ENCODE assay signal across 12 cellular contexts in genomic region chr16:77531741-77532140, GRCh38.
DNase-seq lines count a peak whose midpoint lies in the region; ATAC-seq and TF ChIP-seq lines count a peak whose summit lies in the region.
"Had no signal": no experiment of that assay in that cellular context is flagged by ENCODE, and none has a peak within 500 bp of the region (broad histone marks: within the 10 kb centered on the region; RNA-seq: fewer than 3 reads in every experiment).

No MANE protein-coding gene starts in this region.

- H4K20me1 ChIP-seq in SK-N-SH (ENCODE audit: insufficient read depth): no peaks in the 10 kb centered on the region
- H4K20me1 ChIP-seq: BLaER1 treated with 17β-estradiol and CSF1 and Interleukin-3, amounts not matched to agents 10 nM and 100 nM had no signal

- no peak overlapping the region for H3K27ac ChIP-seq in HEK293 (ENCODE audit: extremely low read depth, low read depth, low read length)
- H3K27ac ChIP-seq in SK-N-SH (ENCODE audit: low read depth in 2 of 2, low read length in 1 of 2): no peak overlapping the region
- no peak overlapping the region for H3K27ac ChIP-seq in mesendoderm (ENCODE audit: low read depth, low read length)
- H3K27ac ChIP-seq: BLaER1 treated with 17β-estradiol and CSF1 and Interleukin-3, amounts not matched to agents 10 nM and 100 nM; ovary had no signal

- no peaks in the 10 kb centered on the region for H3K79me1 ChIP-seq in mesendoderm (ENCODE audit: low read length)

- H2BK5ac ChIP-seq in mesendoderm (ENCODE audit: low read length): no peak overlapping the region

- H4K8ac ChIP-seq in mesendoderm (ENCODE audit: low read depth, low read length): no peak overlapping the region

- no peak for TF ChIP-seq RAD21 in SK-N-SH (IDR thresholded peaks at IDR 0.05; ENCODE audit: low read length)

- no peaks in the 10 kb centered on the region for H3K36me3 ChIP-seq in HEK293 (ENCODE audit: control insufficient read depth in 2 of 2, insufficient read depth in 1 of 2, low read length in 2 of 2)
- no peaks in the 10 kb centered on the region for H3K36me3 ChIP-seq in SK-N-SH (replicated peaks in 1 of 2; ENCODE audit: control insufficient read depth in 1 of 2, insufficient read depth in 2 of 2, low read length in 1 of 2)
- no peaks in the 10 kb centered on the region for H3K36me3 ChIP-seq in mesendoderm (ENCODE audit: control insufficient read depth, insufficient read depth, low read length)
- H3K36me3 ChIP-seq: BLaER1 treated with 17β-estradiol and CSF1 and Interleukin-3, amounts not matched to agents 10 nM and 100 nM; ovary had no signal

- no peak overlapping the region for H3K56ac ChIP-seq in mesendoderm (ENCODE audit: low read length)

- H2AFZ ChIP-seq in SK-N-SH (ENCODE audit: low read depth): no peak overlapping the region

- no peak overlapping the region for H3K27ac Mint-ChIP-seq in activated naive CD4-positive, alpha-beta T cell treated with anti-CD3 and anti-CD28 coated beads, Interleukin-2, amount 10 ng/mL, durations not matched to agents 7 days and 5 days
- H3K27ac Mint-ChIP-seq: activated CD4-positive, alpha-beta memory T cell treated with anti-CD3 and anti-CD28 coated beads, Interleukin-2, amount 10 ng/mL, durations not matched to agents 7 days and 5 days had no signal

- H3K9me2 ChIP-seq in SK-N-SH: no peaks in the 10 kb centered on the region

- H3K23ac ChIP-seq in mesendoderm (ENCODE audit: low read length): no peak overlapping the region

- H3K9ac ChIP-seq in SK-N-SH (no peak overlapping the region), mesendoderm (ENCODE audit: low read length) (no peak overlapping the region)
- H3K9ac ChIP-seq: BLaER1 treated with 17β-estradiol and CSF1 and Interleukin-3, amounts not matched to agents 10 nM and 100 nM had no signal

- H3K9me3 ChIP-seq in HEK293 (ENCODE audit: control insufficient read depth, insufficient read depth, low read depth, low read length): no peaks in the 10 kb centered on the region
- H3K9me3 ChIP-seq in SK-N-SH: no peaks in the 10 kb centered on the region
- H3K9me3 ChIP-seq: ovary had no signal

- H3K4me1 ChIP-seq in HEK293 (ENCODE audit: control insufficient read depth, insufficient read depth, low read length): no peaks in the 10 kb centered on the region
- no peaks in the 10 kb centered on the region for H3K4me1 ChIP-seq in SK-N-SH (ENCODE audit: control insufficient read depth in 1 of 2, insufficient read depth in 2 of 2, low read depth in 1 of 2, low read length in 1 of 2)
- H3K4me1 ChIP-seq in mesendoderm (ENCODE audit: control insufficient read depth, low read depth, low read length): no peaks in the 10 kb centered on the region
- H3K4me1 ChIP-seq: BLaER1 treated with 17β-estradiol and CSF1 and Interleukin-3, amounts not matched to agents 10 nM and 100 nM had no signal

- H3K27me3 ChIP-seq in SK-N-SH (ENCODE audit: insufficient read depth) (no peaks in the 10 kb centered on the region), mesendoderm (ENCODE audit: insufficient read depth, low read length, poor library complexity) (no peaks in the 10 kb centered on the region)
- H3K27me3 ChIP-seq: BLaER1 treated with 17β-estradiol and CSF1 and Interleukin-3, amounts not matched to agents 10 nM and 100 nM; ovary had no signal

- POLR2A ChIA-PET in HEK293 (lab: Yijun Ruan, JAX): no interaction called here
- POLR2A ChIA-PET in SK-N-SH (lab: Yijun Ruan, JAX): interaction anchor here (0.6 kb wide), 1 partner anchor 426 kb away, joined by 4 read pairs; no protein-coding TSS in a partner anchor

- no peak overlapping the region for H3K4me2 ChIP-seq in SK-N-SH
- H3K4me2 ChIP-seq in mesendoderm (ENCODE audit: low read length): no peak overlapping the region
- H3K4me2 ChIP-seq: BLaER1 treated with 17β-estradiol and CSF1 and Interleukin-3, amounts not matched to agents 10 nM and 100 nM had no signal

- 4% methylated on average over 1 of the region's 1 CpG for WGBS in SK-N-SH (ENCODE audit: low lambda C conversion rate)
- no CpG with 5 or more reads among the region's 1 CpG for WGBS in mesendoderm (ENCODE audit: extremely low coverage, insufficient coverage, low lambda C conversion rate)

- no peaks in the 10 kb centered on the region for H3K36me3 Mint-ChIP-seq in activated naive CD4-positive, alpha-beta T cell treated with anti-CD3 and anti-CD28 coated beads, Interleukin-2, amount 10 ng/mL, durations not matched to agents 7 days and 5 days

- CTCF ChIA-PET in HEK293 (lab: Yijun Ruan, JAX): no interaction called here
- CTCF ChIA-PET in SK-N-SH (lab: Yijun Ruan, JAX): no interaction called here
- CTCF ChIA-PET in activated naive CD4-positive, alpha-beta T cell treated with anti-CD3 and anti-CD28 coated beads, Interleukin-2, amount 10 ng/mL, durations not matched to agents 7 days and 5 days (lab: Charles Lee): no interaction called here

- DNase-seq in AG08396 (ENCODE audit: low spot score) (peak; percentile 12), SK-N-SH (no peak), fibroblast of pulmonary artery (ENCODE audit: low read depth) (peak; percentile 40), mesendoderm (no peak), NCI-H526 (lab: John Stamatoyannopoulos, UW) (no peak)
- no peak for DNase-seq in activated naive CD4-positive, alpha-beta T cell treated with anti-CD3 and anti-CD28 coated beads, Interleukin-2, amount 10 ng/mL, durations not matched to agents 7 days and 5 days
- DNase-seq: activated CD4-positive, alpha-beta memory T cell treated with anti-CD3 and anti-CD28 coated beads, Interleukin-2, amount 10 ng/mL, durations not matched to agents 7 days and 5 days; ovary; T-helper 9 cell had no signal

- no peak overlapping the region for H2BK120ac ChIP-seq in mesendoderm (ENCODE audit: low read depth, low read length)

- no peak overlapping the region for H2BK15ac ChIP-seq in mesendoderm (replicated peaks; ENCODE audit: low read depth)

- H3K79me2 ChIP-seq in SK-N-SH (ENCODE audit: insufficient read depth) (no peaks in the 10 kb centered on the region), mesendoderm (ENCODE audit: control insufficient read depth, insufficient read depth, low read length) (no peaks in the 10 kb centered on the region)

- H3K18ac ChIP-seq in mesendoderm (ENCODE audit: low read length): no peak overlapping the region

- no peaks in the 10 kb centered on the region for H3K27me3 Mint-ChIP-seq in activated naive CD4-positive, alpha-beta T cell treated with anti-CD3 and anti-CD28 coated beads, Interleukin-2, amount 10 ng/mL, durations not matched to agents 7 days and 5 days
- H3K27me3 Mint-ChIP-seq: activated CD4-positive, alpha-beta memory T cell treated with anti-CD3 and anti-CD28 coated beads, Interleukin-2, amount 10 ng/mL, durations not matched to agents 7 days and 5 days had no signal

- H3K4me1 Mint-ChIP-seq in activated naive CD4-positive, alpha-beta T cell treated with anti-CD3 and anti-CD28 coated beads, Interleukin-2, amount 10 ng/mL, durations not matched to agents 7 days and 5 days: no peaks in the 10 kb centered on the region
- H3K4me1 Mint-ChIP-seq: activated CD4-positive, alpha-beta memory T cell treated with anti-CD3 and anti-CD28 coated beads, Interleukin-2, amount 10 ng/mL, durations not matched to agents 7 days and 5 days had no signal

- ATAC-seq in GM18858 (IDR thresholded peaks at IDR 0.05; ENCODE audit: unreplicated experiment): no peak

- H3F3A ChIP-seq in SK-N-SH (replicated peaks; ENCODE audit: insufficient read depth): no peaks in the 10 kb centered on the region

- no peak overlapping the region for H2AK5ac ChIP-seq in mesendoderm (ENCODE audit: low read length)

- no peak overlapping the region for H4K5ac ChIP-seq in mesendoderm (ENCODE audit: low read length)

- H3K9me3 Mint-ChIP-seq in activated naive CD4-positive, alpha-beta T cell treated with anti-CD3 and anti-CD28 coated beads, Interleukin-2, amount 10 ng/mL, durations not matched to agents 7 days and 5 days: no peaks in the 10 kb centered on the region
- H3K9me3 Mint-ChIP-seq: activated CD4-positive, alpha-beta memory T cell treated with anti-CD3 and anti-CD28 coated beads, Interleukin-2, amount 10 ng/mL, durations not matched to agents 7 days and 5 days had no signal

- TF ChIP-seq CTCF in HEK293 (tag by site-specific recombination; IDR thresholded peaks at IDR 0.05): no peak
- TF ChIP-seq CTCF in SK-N-SH (IDR thresholded peaks at IDR 0.05): no peak
- no peak for TF ChIP-seq CTCF in fibroblast of pulmonary artery (IDR thresholded peaks at IDR 0.05; ENCODE audit: low read length, missing control alignments)

- H3K4me3 Mint-ChIP-seq in activated naive CD4-positive, alpha-beta T cell treated with anti-CD3 and anti-CD28 coated beads, Interleukin-2, amount 10 ng/mL, durations not matched to agents 7 days and 5 days: no peak overlapping the region
- H3K4me3 Mint-ChIP-seq: activated CD4-positive, alpha-beta memory T cell treated with anti-CD3 and anti-CD28 coated beads, Interleukin-2, amount 10 ng/mL, durations not matched to agents 7 days and 5 days had no signal

- peak in 1 of 2 experiments; percentile 75; a peak in 1 of 4 replicates for TF ChIP-seq EP300 in SK-N-SH (IDR thresholded peaks at IDR 0.05; ENCODE audit: borderline replicate concordance in 1 of 2, low read depth in 1 of 2, low read length in 1 of 2)

- no peak overlapping the region for H3K4me3 ChIP-seq in HEK293 (ENCODE audit: low read depth, low read length)
- H3K4me3 ChIP-seq in SK-N-SH (ENCODE audit: low read depth in 2 of 2, low read length in 1 of 2): no peak overlapping the region
- H3K4me3 ChIP-seq in fibroblast of pulmonary artery (replicated peaks; ENCODE audit: low read depth, low read length): no peak overlapping the region
- no peak overlapping the region for H3K4me3 ChIP-seq in mesendoderm (ENCODE audit: low read length)
- H3K4me3 ChIP-seq: BLaER1 treated with 17β-estradiol and CSF1 and Interleukin-3, amounts not matched to agents 10 nM and 100 nM; ovary had no signal

- no peak overlapping the region for H3K4ac ChIP-seq in mesendoderm (ENCODE audit: low read depth, low read length)

TF ChIP-seq in HEK293, 187 proteins besides CTCF, POLR2A, EP300 and RAD21 (continues in another document):
- peak; percentile 96 for TF ChIP-seq SCRT2 (tag by site-specific recombination; IDR thresholded peaks at IDR 0.05)

TF ChIP-seq in SK-N-SH, 30 proteins besides CTCF, POLR2A, EP300 and RAD21 (continues in another document):
- peak; percentile 61; the same call in 1 of the 2 replicates for TF ChIP-seq NFIC (IDR thresholded peaks at IDR 0.05; ENCODE audit: borderline replicate concordance)
- TF ChIP-seq JUND (IDR thresholded peaks at IDR 0.05): peak; percentile 94
- no peak for TF ChIP-seq MXI1 (IDR thresholded peaks at IDR 0.05; ENCODE audit: low read depth, low read length)
- TF ChIP-seq, protein P1, sequence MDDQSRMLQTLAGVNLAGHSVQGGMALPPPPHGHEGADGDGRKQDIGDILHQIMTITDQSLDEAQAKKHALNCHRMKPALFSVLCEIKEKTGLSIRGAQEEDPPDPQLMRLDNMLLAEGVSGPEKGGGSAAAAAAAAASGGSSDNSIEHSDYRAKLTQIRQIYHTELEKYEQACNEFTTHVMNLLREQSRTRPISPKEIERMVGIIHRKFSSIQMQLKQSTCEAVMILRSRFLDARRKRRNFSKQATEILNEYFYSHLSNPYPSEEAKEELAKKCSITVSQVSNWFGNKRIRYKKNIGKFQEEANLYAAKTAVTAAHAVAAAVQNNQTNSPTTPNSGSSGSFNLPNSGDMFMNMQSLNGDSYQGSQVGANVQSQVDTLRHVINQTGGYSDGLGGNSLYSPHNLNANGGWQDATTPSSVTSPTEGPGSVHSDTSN (IDR thresholded peaks at IDR 0.05): peak; percentile 53
- TF ChIP-seq TCF12 (IDR thresholded peaks at IDR 0.05): peak; percentile 98

Comparison
In these comparisons a context has a peak if more than half of its experiments do, and no peak if none do; other contexts are left out.
1. DNase-seq: peak in AG08396 (single experiment) and fibroblast of pulmonary artery (single experiment); none in SK-N-SH (single experiment), activated naive CD4-positive, alpha-beta T cell treated with anti-CD3 and anti-CD28 coated beads, Interleukin-2, amount 10 ng/mL, durations not matched to agents 7 days and 5 days (single experiment), mesendoderm (single experiment) and NCI-H526 (0 of 2).